9 cellular contexts compared by ENCODE assay signal in genomic region chr2:66641685-66642084, GRCh38.
"Had no signal": no experiment of that assay in that cellular context is flagged by ENCODE, and none has a peak within 500 bp of the region (broad histone marks: within the 10 kb centered on the region; RNA-seq: fewer than 3 reads in every experiment).

No MANE protein-coding gene starts in this region.

- H3K4me1 Mint-ChIP-seq: GM23338 had no signal

- DNase-seq: GM23248, GOT3, H7, H9, HCEC 1CT, HFFc6 had no signal

- ATAC-seq: GM23338, HCT116 had no signal

- H3K4me1 ChIP-seq: HAP-1 had no signal

- H3K36me3 ChIP-seq: HAP-1 had no signal

- H3K27ac Mint-ChIP-seq: GM23338, H9, HFFc6 had no signal

- H3K4me3 ChIP-seq: GM23248, GM23338, HAP-1 had no signal

- H3K4me2 ChIP-seq: GM23338 had no signal

- H3K4me3 Mint-ChIP-seq: GM23338, H9, HFFc6 had no signal

- H3K9me3 ChIP-seq: HAP-1 had no signal

- H3K9me3 Mint-ChIP-seq: HFFc6 had no signal

- H3K27ac ChIP-seq: GM23248 had no signal

- H2AFZ ChIP-seq: GM23248, GM23338 had no signal
